8 cellular contexts compared by ENCODE assay signal in the genomic region with DNA sequence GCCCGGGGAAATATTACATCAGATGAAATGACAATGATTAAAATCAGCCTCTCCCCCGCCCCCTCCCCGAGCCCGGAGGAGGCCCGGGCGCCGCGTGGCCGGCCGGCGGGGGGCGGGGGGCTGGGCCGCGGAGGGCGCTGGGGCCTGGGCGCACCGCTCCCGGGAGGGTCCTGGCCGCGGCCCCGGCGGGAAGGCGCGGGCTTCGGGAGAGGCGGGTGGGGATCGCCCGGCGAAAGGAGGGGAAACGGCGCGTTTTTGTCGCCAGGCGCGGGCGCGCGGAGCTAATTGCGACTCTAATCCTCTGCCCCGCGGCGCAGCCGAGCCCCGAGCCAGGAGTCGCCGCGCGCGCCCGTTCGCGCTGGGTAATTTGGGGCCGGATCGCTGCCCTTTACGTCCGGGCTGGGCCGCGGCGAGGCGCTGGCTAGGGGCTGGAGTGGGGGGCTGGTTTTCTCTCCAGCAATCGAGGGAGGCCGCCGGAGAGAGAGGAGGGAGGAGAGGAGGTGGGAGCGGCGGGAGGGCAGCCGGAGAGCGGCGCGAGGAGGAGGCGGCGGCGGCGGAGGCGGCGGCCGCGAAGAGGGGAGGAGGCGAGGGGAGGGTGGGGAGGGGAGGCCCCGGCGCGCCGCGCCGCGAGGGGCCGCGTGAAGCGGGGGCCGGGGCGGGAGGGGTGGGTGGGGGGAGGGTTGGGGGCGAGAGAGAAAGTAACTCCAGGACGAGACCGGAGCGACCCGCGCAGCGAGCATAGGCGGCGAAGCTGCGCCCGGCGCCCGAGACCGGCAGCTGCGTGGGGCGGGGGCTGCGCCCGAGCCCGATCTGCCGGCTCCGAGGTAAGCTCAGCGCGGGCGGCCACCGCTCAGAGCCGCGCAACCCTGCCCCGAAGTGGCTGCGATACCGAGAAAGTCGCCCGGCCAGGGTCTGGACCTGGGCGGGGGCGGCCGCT. TPM values are rescaled to one million over a fixed set of nuclear protein-coding genes. Genes with fewer than 3 reads are reported as not detected.
DNase-seq lines count a peak whose midpoint lies in the region; ATAC-seq and TF ChIP-seq lines count a peak whose summit lies in the region.

A gene with protein sequence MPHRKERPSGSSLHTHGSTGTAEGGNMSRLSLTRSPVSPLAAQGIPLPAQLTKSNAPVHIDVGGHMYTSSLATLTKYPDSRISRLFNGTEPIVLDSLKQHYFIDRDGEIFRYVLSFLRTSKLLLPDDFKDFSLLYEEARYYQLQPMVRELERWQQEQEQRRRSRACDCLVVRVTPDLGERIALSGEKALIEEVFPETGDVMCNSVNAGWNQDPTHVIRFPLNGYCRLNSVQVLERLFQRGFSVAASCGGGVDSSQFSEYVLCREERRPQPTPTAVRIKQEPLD (plus strand): TSS at position 707 of the 937 bp plus-strand sequence. CDS start 3,585 bp downstream, outside the sequence.

- peak; percentile 8 for DNase-seq in SIG-M5 treated with dmso at 0.1 percent for 504 hours (lab: John Stamatoyannopoulos, UW; ENCODE audit: unreplicated experiment)
- no peak for DNase-seq in SIG-M5 (lab: John Stamatoyannopoulos, UW)
- peak; percentile 83 for DNase-seq in OCI-M1 (lab: John Stamatoyannopoulos, UW)
- no peak for DNase-seq in brain microvascular endothelial cell
- no peak for DNase-seq in gastrocnemius medialis
- no peak for DNase-seq in NCI-H2107 (lab: John Stamatoyannopoulos, UW)
- no peak for DNase-seq in DMS114 treated with DMSO at 0.1 percent for 48 hours (lab: John Stamatoyannopoulos, UW; ENCODE audit: unreplicated experiment)

- no peak for TF ChIP-seq CTCF in brain microvascular endothelial cell (IDR thresholded peaks at IDR 0.05; ENCODE audit: low read depth, low read length, missing control alignments)
- no peak for TF ChIP-seq CTCF in gastrocnemius medialis (IDR thresholded peaks at IDR 0.05 in 4 of 5, conservative IDR thresholded peaks at IDR 0.05 in 1 of 5)

- H3K4me3 ChIP-seq in brain microvascular endothelial cell (ENCODE audit: low read depth, low read length) = peak within 1 kb of the TSS; percentile 79
- H3K4me3 ChIP-seq in iPS-18c (ENCODE audit: insufficient read depth, low read depth, low read length) = peak within 1 kb of the TSS; percentile 92
- H3K4me3 ChIP-seq in gastrocnemius medialis = peak within 1 kb of the TSS; percentile 67 to 81 (median 72)

- H3K27me3 ChIP-seq in brain microvascular endothelial cell (replicated peaks) (no peaks in the 10 kb centered on the region), gastrocnemius medialis (peaks cover 6 to 12% (median 6%) of the 10 kb centered on the region in 3 donors)

- intact Hi-C loops in gastrocnemius medialis (cut with DNase I; ENCODE audit: low total_unique reads) = loop anchor here (5.0 kb wide), 1 partner anchor 301 kb away; no protein-coding TSS in a partner anchor

- in situ Hi-C loops in brain microvascular endothelial cell (cut with HindIII; ENCODE audit: low pct_ligation_motif_present, low sequenced_read_pairs) = no loop called here
- in situ Hi-C loops in gastrocnemius medialis (cut with MboI; ENCODE audit: low sequenced_read_pairs in 4 of 4) = loop anchor here in 2 of 4 donors (25.0 kb wide), 2 partner anchors 191 to 291 kb away; no protein-coding TSS in a partner anchor

- peaks cover 0 to 19% of the 10 kb centered on the region in 2 donors for H3K4me1 ChIP-seq in gastrocnemius medialis

- H3K36me3 ChIP-seq in brain microvascular endothelial cell (replicated peaks) (peaks cover 7% of the 10 kb centered on the region), gastrocnemius medialis (no peaks in the 10 kb centered on the region)

- H3K27ac ChIP-seq in brain microvascular endothelial cell = peak within 1 kb of the TSS; percentile 95
- H3K27ac ChIP-seq in gastrocnemius medialis = peak within 1 kb of the TSS; percentile 80 to 82 (median 80)

- H3K9me3 ChIP-seq in iPS-18c (ENCODE audit: control insufficient read depth, insufficient read depth, low read length) (no peaks in the 10 kb centered on the region), gastrocnemius medialis (no peaks in the 10 kb centered on the region)

- ATAC-seq in gastrocnemius medialis = peak; percentile 32 to 34

- TF ChIP-seq POLR2A in gastrocnemius medialis (IDR thresholded peaks at IDR 0.05) = no peak

RNA-seq across cellular contexts. Expression of the gene that starts here (rescaled TPM):
- total RNA-seq in gastrocnemius medialis = 10 to 100 TPM in 1 of 4 donors, 1 to 10 TPM in 3; 1.9 to 14.8 (median 5.8) TPM

Comparison
In these comparisons a context has a peak if more than half of its experiments do, and no peak if none do; other contexts are left out.
1. DNase-seq: peak in SIG-M5 treated with dmso at 0.1 percent for 504 hours (single experiment) and OCI-M1 (single experiment); none in SIG-M5 (single experiment), brain microvascular endothelial cell (single experiment), gastrocnemius medialis (0 of 2), NCI-H2107 (single experiment) and DMS114 treated with DMSO at 0.1 percent for 48 hours (single experiment).
2. Peak in every context shown above with its lines, with median percentiles within 50 percentile points of each other: H3K4me3 ChIP-seq.